In genomic region chr6:46325561-46326525, GRCh38 we compare ENCODE assay signal across 9 cellular contexts.
DNase-seq lines count a peak whose midpoint lies in the region; ATAC-seq and TF ChIP-seq lines count a peak whose summit lies in the region.
"Had no signal": no experiment of that assay in that cellular context is flagged by ENCODE, and none has a peak within 500 bp of the region (broad histone marks: within the 10 kb centered on the region; RNA-seq: fewer than 3 reads in every experiment).

No MANE protein-coding gene starts in this region.

- no peak overlapping the region for H3K27ac ChIP-seq in tibial nerve
- H3K27ac ChIP-seq: SK-N-MC had no signal

- intact Hi-C loops in activated naive CD4-positive, alpha-beta T cell treated with anti-CD3 and anti-CD28 coated beads for 36 hours (cut with micrococcal nuclease), result no loop called here

- no peak for TF ChIP-seq POLR2A in tibial nerve (IDR thresholded peaks at IDR 0.05)

- CTCF ChIA-PET in activated naive CD4-positive, alpha-beta T cell treated with anti-CD3 and anti-CD28 coated beads for 36 hours (lab: Charles Lee), result no interaction called here
- CTCF ChIA-PET in T-cell (lab: Charles Lee), result interaction anchor here in 1 of 2 donors (0.7 kb wide), 1 partner anchor 11 kb away, joined by 3 read pairs; no protein-coding TSS in a partner anchor

- H3K4me1 Mint-ChIP-seq in activated naive CD4-positive, alpha-beta T cell treated with anti-CD3 and anti-CD28 coated beads for 36 hours (ENCODE audit: low read depth), result peaks cover 7% of the 10 kb centered on the region
- peaks cover 0 to 7% (median 3%) of the 10 kb centered on the region in 3 donors for H3K4me1 Mint-ChIP-seq in T-cell

- ATAC-seq in T-cell (replicated peaks in 1 of 4) (peak; percentile 27 to 78 (median 42)), GM18909 (IDR thresholded peaks at IDR 0.05; ENCODE audit: poor library complexity, unreplicated experiment) (no peak)

- peaks cover 20% of the 10 kb centered on the region for H3K27me3 Mint-ChIP-seq in activated naive CD4-positive, alpha-beta T cell treated with anti-CD3 and anti-CD28 coated beads for 36 hours (ENCODE audit: low read depth)
- H3K27me3 Mint-ChIP-seq in T-cell, result peaks cover 9 to 21% of the 10 kb centered on the region in 2 donors

- TF ChIP-seq CTCF in tibial nerve (IDR thresholded peaks at IDR 0.05), result no peak

- no peaks in the 10 kb centered on the region for H3K36me3 Mint-ChIP-seq in activated naive CD4-positive, alpha-beta T cell treated with anti-CD3 and anti-CD28 coated beads for 36 hours (ENCODE audit: low read depth)
- no peaks in the 10 kb centered on the region for H3K36me3 Mint-ChIP-seq in T-cell

- peaks cover 0 to 8% (median 0%) of the 10 kb centered on the region in 4 donors for H3K4me1 ChIP-seq in tibial nerve

- H3K27me3 ChIP-seq in tibial nerve, result no peaks in the 10 kb centered on the region

- DNase-seq in activated naive CD4-positive, alpha-beta T cell treated with anti-CD3 and anti-CD28 coated beads for 36 hours, result peak; percentile 17
- no peak for DNase-seq in activated naive CD4-positive, alpha-beta T cell treated with Interleukin-2 at 50 U/mL for 16 hours
- DNase-seq in T-cell (peak in 3 of 34 experiments; percentile 1 to 9 (median 4)), hypothalamus (lab: John Stamatoyannopoulos, UW) (peak in 48 of 51 donors; percentile 3 to 85 (median 50)), stromal cell of bone marrow (ENCODE audit: low read depth) (peak; percentile 64), OCI-M2 (lab: John Stamatoyannopoulos, UW; ENCODE audit: unreplicated experiment) (no peak), tibial nerve (ENCODE audit: low spot score in 2 of 2) (no peak)

- H3K27ac Mint-ChIP-seq in activated naive CD4-positive, alpha-beta T cell treated with anti-CD3 and anti-CD28 coated beads for 36 hours, result no peak overlapping the region
- peak overlapping the region in 1 of 2 donors; percentile 68 for H3K27ac Mint-ChIP-seq in T-cell

- no peaks in the 10 kb centered on the region for H3K9me3 ChIP-seq in tibial nerve

- WGBS in tibial nerve, 2 donors, result 61 to 73% methylated on average over 21 of the region's 21 CpGs

- POLR2A ChIA-PET in T-cell (lab: Charles Lee), result interaction anchor here in 1 of 2 donors (0.5 kb wide), 1 partner anchor 52 kb away, joined by 3 read pairs; no protein-coding TSS in a partner anchor

- H3K9me3 Mint-ChIP-seq in activated naive CD4-positive, alpha-beta T cell treated with anti-CD3 and anti-CD28 coated beads for 36 hours, result no peaks in the 10 kb centered on the region
- no peaks in the 10 kb centered on the region for H3K9me3 Mint-ChIP-seq in T-cell

- no peaks in the 10 kb centered on the region for H3K36me3 ChIP-seq in tibial nerve

- H3K4me3 Mint-ChIP-seq in activated naive CD4-positive, alpha-beta T cell treated with anti-CD3 and anti-CD28 coated beads for 36 hours, result no peak overlapping the region
- H3K4me3 Mint-ChIP-seq in T-cell, result no peak overlapping the region

- H3K4me3 ChIP-seq in tibial nerve, result no peak overlapping the region
- H3K4me3 ChIP-seq: SK-N-MC had no signal

- no peak for TF ChIP-seq EP300 in tibial nerve (IDR thresholded peaks at IDR 0.05)

Comparison
In these comparisons a context has a peak if more than half of its experiments do, and no peak if none do; other contexts are left out.
1. DNase-seq: peak in activated naive CD4-positive, alpha-beta T cell treated with anti-CD3 and anti-CD28 coated beads for 36 hours (single experiment), hypothalamus (48 of 51) and stromal cell of bone marrow (single experiment); none in activated naive CD4-positive, alpha-beta T cell treated with Interleukin-2 at 50 U/mL for 16 hours (single experiment), OCI-M2 (single experiment) and tibial nerve (0 of 2).